18 cellular contexts compared by ENCODE assay signal in the genomic region with DNA sequence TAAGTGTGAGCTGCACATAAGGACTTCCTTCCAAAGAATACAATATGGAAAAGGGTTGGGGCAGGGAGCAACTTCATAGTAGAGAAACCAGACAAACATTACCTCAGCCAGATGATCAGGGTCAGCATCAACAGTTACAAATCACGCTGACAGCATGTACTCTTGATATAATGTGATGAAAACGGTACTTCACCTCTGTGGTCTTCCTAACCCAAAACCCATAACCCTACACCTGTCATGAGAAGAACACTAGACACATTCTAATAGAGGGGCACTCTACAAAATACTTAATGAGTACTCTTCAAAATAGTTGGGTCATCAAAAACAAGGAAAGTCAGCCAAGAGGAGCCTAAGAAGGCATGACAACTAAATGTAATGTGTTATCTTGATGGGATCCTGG. TPM values are rescaled to one million over a fixed set of nuclear protein-coding genes. Genes with fewer than 3 reads are reported as not detected.
A peak's percentile ranks its signal among the peaks of the same experiment; 100 is the strongest.
DNase-seq lines count a peak whose midpoint lies in the region; ATAC-seq and TF ChIP-seq lines count a peak whose summit lies in the region.
"Had no signal": no experiment of that assay in that cellular context is flagged by ENCODE, and none has a peak within 500 bp of the region (broad histone marks: within the 10 kb centered on the region; RNA-seq: fewer than 3 reads in every experiment).

No MANE protein-coding gene starts in this region.

- H2BK5ac ChIP-seq in H9 (ENCODE audit: insufficient read length, low read length) = no peak overlapping the region

- DNase-seq in endodermal cell = no peak
- DNase-seq in H9 = no peak
- no peak for DNase-seq in Peyer's patch
- DNase-seq in GM10248 (ENCODE audit: extremely low spot score) = no peak
- DNase-seq in middle frontal gyrus (ENCODE audit: extremely low spot score, low spot score) = no peak
- DNase-seq: activated CD4-positive, alpha-beta T cell treated with anti-CD3 and anti-CD28 coated beads for 48 hours; amniotic stem cell; Caco-2; OCI-M1; small intestine; stomach; T-helper 9 cell; uterus had no signal

- H3K9me3 ChIP-seq in endodermal cell (ENCODE audit: control insufficient read depth, low read length) (no peaks in the 10 kb centered on the region), H9 (ENCODE audit: control insufficient read depth, low read depth, low read length) (no peaks in the 10 kb centered on the region), Peyer's patch (no peaks in the 10 kb centered on the region)
- H3K9me3 ChIP-seq: Caco-2, SJSA1, stomach, uterus had no signal

- H3T11ph ChIP-seq in H9 (ENCODE audit: low read length) = no peak overlapping the region

- H2BK12ac ChIP-seq in H9 (ENCODE audit: insufficient read length, low read depth, low read length) = no peak overlapping the region

- no peak overlapping the region for H3K4ac ChIP-seq in H9 (ENCODE audit: low read depth, low read length)

- no peak overlapping the region for H3K14ac ChIP-seq in H9 (ENCODE audit: insufficient read depth, low read length)

- peak; percentile 29 for ATAC-seq in GM18498 (IDR thresholded peaks at IDR 0.05; ENCODE audit: unreplicated experiment)
- peak; percentile 25 for ATAC-seq in GM21360 (IDR thresholded peaks at IDR 0.05; ENCODE audit: unreplicated experiment)
- ATAC-seq in HG03175 (IDR thresholded peaks at IDR 0.05; ENCODE audit: unreplicated experiment) = peak; percentile 31

- H3K23me2 ChIP-seq in H9 (ENCODE audit: insufficient read length, low read depth, low read length, poor library complexity, severe bottlenecking) = no peaks in the 10 kb centered on the region

- H3K27ac ChIP-seq in endodermal cell (ENCODE audit: low read depth, low read length) = no peak overlapping the region
- no peak overlapping the region for H3K27ac ChIP-seq in H9 (ENCODE audit: insufficient read length, low read depth, low read length)
- peak overlapping the region in 1 of 4 donors; percentile 52 for H3K27ac ChIP-seq in Peyer's patch
- H3K27ac ChIP-seq: parathyroid adenoma, SJSA1, stomach, uterus had no signal

- no peaks in the 10 kb centered on the region for H3K27me3 ChIP-seq in endodermal cell (ENCODE audit: control insufficient read depth, insufficient read depth, low read length, poor library complexity, severe bottlenecking)
- no peaks in the 10 kb centered on the region for H3K27me3 ChIP-seq in H9 (ENCODE audit: insufficient read depth, low read length)
- H3K27me3 ChIP-seq in Peyer's patch = no peaks in the 10 kb centered on the region
- H3K27me3 ChIP-seq: SJSA1, stomach, uterus had no signal

- H3K9me3 Mint-ChIP-seq in endodermal cell (no peaks in the 10 kb centered on the region), H9 (no peaks in the 10 kb centered on the region)

- H4K91ac ChIP-seq in H9 (ENCODE audit: insufficient read length, low read depth, low read length) = no peak overlapping the region

- no peak overlapping the region for H2BK15ac ChIP-seq in H9 (ENCODE audit: low read depth, low read length)

- H3K4me1 ChIP-seq in endodermal cell (ENCODE audit: control insufficient read depth, insufficient read depth, low read length) = no peaks in the 10 kb centered on the region
- H3K4me1 ChIP-seq in H9 (ENCODE audit: insufficient read depth, low read length) = peaks cover 10% of the 10 kb centered on the region; the same call in 1 of the 2 replicates
- H3K4me1 ChIP-seq in Peyer's patch = peaks cover 0 to 9% (median 4%) of the 10 kb centered on the region in 4 donors
- H3K4me1 ChIP-seq: parathyroid adenoma, uterus had no signal

- H2BK20ac ChIP-seq in H9 (ENCODE audit: low read depth, low read length, poor library complexity, severe bottlenecking) = no peak overlapping the region

- H4K20me1 ChIP-seq in H9 (ENCODE audit: control insufficient read depth, insufficient read depth, insufficient read length) = no peaks in the 10 kb centered on the region

- H3K36me3 Mint-ChIP-seq in endodermal cell (ENCODE audit: low read depth) (no peaks in the 10 kb centered on the region), H9 (ENCODE audit: insufficient read depth in 1 of 3, low read depth in 3 of 3) (no peaks in the 10 kb centered on the region)

- POLR2A ChIA-PET in GM10248 (lab: Yijun Ruan, JAX) = no interaction called here

- H3K27ac Mint-ChIP-seq in endodermal cell = peak overlapping the region; percentile 10
- H3K27ac Mint-ChIP-seq in H9 = peak overlapping the region in 1 of 3 experiments; percentile 46; a peak in 2 of 7 replicates

- H2AK5ac ChIP-seq in H9 (ENCODE audit: insufficient read length, low read length) = no peak overlapping the region

- no peak overlapping the region for H3K23ac ChIP-seq in H9 (ENCODE audit: insufficient read length, low read depth, low read length)

- no peak overlapping the region for H3K18ac ChIP-seq in H9 (ENCODE audit: insufficient read length, low read depth, low read length)

- no peaks in the 10 kb centered on the region for H3K27me3 Mint-ChIP-seq in endodermal cell (ENCODE audit: insufficient read depth)
- H3K27me3 Mint-ChIP-seq in H9 (ENCODE audit: low read depth) = no peaks in the 10 kb centered on the region

- TF ChIP-seq POLR2A in Peyer's patch (IDR thresholded peaks at IDR 0.05) = no peak

- no peak overlapping the region for H2AFZ ChIP-seq in H9 (ENCODE audit: low read length)
- H2AFZ ChIP-seq: parathyroid adenoma had no signal

- H4K8ac ChIP-seq in H9 (replicated peaks; ENCODE audit: insufficient read length, low read depth, low read length) = no peak overlapping the region

- no peak overlapping the region for H3K9ac ChIP-seq in endodermal cell (ENCODE audit: extremely low read depth, low read length, poor library complexity, severe bottlenecking)
- no peak overlapping the region for H3K9ac ChIP-seq in H9 (ENCODE audit: extremely low read depth, insufficient read length, low read length)
- H3K9ac ChIP-seq: parathyroid adenoma had no signal

- H3K79me1 ChIP-seq in H9 (ENCODE audit: insufficient read depth, low read depth, low read length, poor library complexity, severe bottlenecking) = peaks cover 4% of the 10 kb centered on the region

- H3K4me3 ChIP-seq in endodermal cell (ENCODE audit: low read length) (no peak overlapping the region), Peyer's patch (no peak overlapping the region)
- H3K4me3 ChIP-seq: SJSA1, stomach, uterus had no signal

- H3K4me3 Mint-ChIP-seq in endodermal cell (no peak overlapping the region), H9 (no peak overlapping the region)

- TF ChIP-seq CTCF in endodermal cell (conservative IDR thresholded peaks at IDR 0.05) = no peak
- TF ChIP-seq CTCF in H9 (conservative IDR thresholded peaks at IDR 0.05) = no peak
- no peak for TF ChIP-seq CTCF in Peyer's patch (IDR thresholded peaks at IDR 0.05)
- TF ChIP-seq CTCF in GM10248 (IDR thresholded peaks at IDR 0.05; ENCODE audit: control extremely low read depth, extremely low read depth, low read depth, missing control alignments) = no peak

- no peak overlapping the region for H4K5ac ChIP-seq in H9 (ENCODE audit: insufficient read length, low read depth, low read length)

- peaks cover 54% of the 10 kb centered on the region; the same call in 1 of the 2 replicates for H3K79me2 ChIP-seq in H9 (ENCODE audit: insufficient read depth, low read length)
- H3K79me2 ChIP-seq: parathyroid adenoma had no signal

- H2BK120ac ChIP-seq in H9 (ENCODE audit: low read depth, low read length, poor library complexity, severe bottlenecking) = no peak overlapping the region

- H3K36me3 ChIP-seq in endodermal cell (ENCODE audit: control insufficient read depth, insufficient read depth, low read length) (no peaks in the 10 kb centered on the region), Peyer's patch (no peaks in the 10 kb centered on the region)
- H3K36me3 ChIP-seq: SJSA1, stomach, uterus had no signal

- peaks cover 25% of the 10 kb centered on the region for H3K4me1 Mint-ChIP-seq in endodermal cell
- H3K4me1 Mint-ChIP-seq in H9 = peaks cover 47 to 58% of the 10 kb centered on the region in 2 experiments

- H3K56ac ChIP-seq in H9 (ENCODE audit: insufficient read length, low read depth, low read length) = no peak overlapping the region

- CTCF ChIA-PET in GM10248 (lab: Yijun Ruan, JAX) = interaction anchor here (1.0 to 1.6 kb wide), 4 partner anchors 10 to 140 kb away, joined by 3 to 6 read pairs (median 4); no protein-coding TSS in a partner anchor

- H3K4me2 ChIP-seq in H9 (ENCODE audit: insufficient read depth, insufficient read length, low read length) = no peak overlapping the region

- 96 to 100% methylated on average over 1 to 2 of the region's 2 CpGs for WGBS in endodermal cell (ENCODE audit: insufficient coverage in 1 of 2, insufficient read length in 1 of 2), 2 experiments
- WGBS in H9 (ENCODE audit: extremely low coverage, insufficient read length, low lambda C conversion rate) = no CpG with 5 or more reads among the region's 2 CpGs

RNA-seq across cellular contexts. Expression of a gene that starts 43.9 kb away (rescaled TPM):
- total RNA-seq in endodermal cell = 10 to 100 TPM; 75.1 to 99.7 TPM
- polyA plus RNA-seq in endodermal cell (2013, experiment 1 of 2) = 48.4 TPM
- 43.3 TPM for polyA plus RNA-seq in endodermal cell (2013, experiment 2 of 2)
- total RNA-seq in H9 (2021) = 154 and 158 TPM in 2 replicates
- 100 to 1,000 TPM in 1 of 4 donors, 10 to 100 TPM in 3; 35.5 to 162 (median 77.6) TPM for total RNA-seq in Peyer's patch
